In genomic region chr20:63421913-63422312, GRCh38 we compare ENCODE assay signal across 10 cellular contexts. TPM values are rescaled to one million over a fixed set of nuclear protein-coding genes. Genes with fewer than 3 reads are reported as not detected.
"Had no signal": no experiment of that assay in that cellular context is flagged by ENCODE, and none has a peak within 500 bp of the region (broad histone marks: within the 10 kb centered on the region; RNA-seq: fewer than 3 reads in every experiment).

No MANE protein-coding gene starts in this region.

- DNase-seq: GM23248, GOT3, HFFc6, IMR-90, KG1 had no signal

- FAIRE-seq: H54, K562 had no signal

- H3K9ac ChIP-seq: GM23248 had no signal

- H3K27ac ChIP-seq: GM23248, HL-60 had no signal

- H3K36me3 ChIP-seq: HAP-1 had no signal

- ATAC-seq: HCT116, K562 had no signal

- H3K4me3 Mint-ChIP-seq: HFFc6 had no signal

- H3K9me3 ChIP-seq: HAP-1 had no signal

- H2AFZ ChIP-seq: GM23248 had no signal

- H3K4me3 ChIP-seq: GM23248, HAP-1, K562 had no signal

- H3K4me1 ChIP-seq: HAP-1 had no signal

- H3K27ac Mint-ChIP-seq: HFFc6 had no signal

RNA-seq across cellular contexts. Expression of gene KCNQ2, which starts 50.5 kb away (rescaled TPM):
- total RNA-seq: GM23248, HFFc6, IMR-90 had no signal
